14 cellular contexts compared by ENCODE assay signal in the genomic region with DNA sequence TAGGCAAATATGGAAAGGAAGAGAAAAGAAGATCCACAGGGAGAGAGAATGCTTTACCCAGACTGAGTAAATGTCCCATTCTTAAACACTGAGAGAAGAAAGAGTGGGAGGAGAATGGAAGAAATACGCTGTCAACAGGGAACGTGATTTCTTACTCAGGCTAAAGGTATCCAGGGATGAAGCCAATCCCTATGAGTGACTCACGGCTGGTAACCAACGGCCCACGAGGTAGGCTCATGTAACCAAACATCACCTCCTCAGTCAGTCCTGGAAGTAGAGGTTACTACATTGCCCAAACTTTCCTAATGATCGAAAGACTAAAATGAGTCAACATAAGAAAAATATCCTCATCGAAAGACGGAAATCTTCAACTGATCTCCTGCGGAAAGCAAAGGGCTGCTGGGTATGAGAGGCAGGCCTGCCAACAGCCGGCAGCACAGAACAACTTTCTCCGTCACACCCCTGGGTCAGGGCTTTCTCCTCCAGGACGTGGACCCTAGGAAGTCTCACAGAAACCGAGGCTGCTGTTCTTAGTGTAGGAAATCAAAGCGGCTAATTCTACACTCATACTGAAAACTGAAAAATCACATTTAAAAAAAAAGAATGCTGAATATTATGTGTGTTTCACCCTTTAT.
DNase-seq lines count a peak whose midpoint lies in the region; ATAC-seq, FAIRE-seq and TF ChIP-seq lines count a peak whose summit lies in the region.
"Had no signal": no experiment of that assay in that cellular context is flagged by ENCODE, and none has a peak within 500 bp of the region (broad histone marks: within the 10 kb centered on the region; RNA-seq: fewer than 3 reads in every experiment).

No MANE protein-coding gene starts in this region.

- DNase-seq in HFFc6 (peak; percentile 97), amniotic stem cell (lab: John Stamatoyannopoulos, UW) (peak; percentile 92), iris pigment epithelial cell (ENCODE audit: low read depth) (peak; percentile 100), NCI-H82 (lab: John Stamatoyannopoulos, UW) (no peak), NCI-H1092 treated with DMSO at 0.1 percent for 48 hours (lab: John Stamatoyannopoulos, UW) (no peak)
- DNase-seq: activated CD4-positive, alpha-beta T cell treated with anti-CD3 and anti-CD28 coated beads, Interleukin-2, amount 50 U/mL, for 1 hour; left colon; NCI-H2171 treated with DMSO at 0.1 percent for 48 hours; SJCRH30; thyroid gland had no signal

- H3K9me3 Mint-ChIP-seq in HFFc6 = no peaks in the 10 kb centered on the region
- H3K9me3 Mint-ChIP-seq: activated naive CD4-positive, alpha-beta T cell treated with anti-CD3 and anti-CD28 coated beads, Interleukin-2, amount 50 U/mL, for 72 hours had no signal

- ATAC-seq in HG02840 (IDR thresholded peaks at IDR 0.05; ENCODE audit: low FRiP score, unreplicated experiment) = no peak
- ATAC-seq in GM18520 (IDR thresholded peaks at IDR 0.05; ENCODE audit: unreplicated experiment) = no peak
- ATAC-seq: activated naive CD4-positive, alpha-beta T cell treated with anti-CD3 and anti-CD28 coated beads, Interleukin-2, amount 50 U/mL, for 72 hours; left colon had no signal

- H3K4me1 Mint-ChIP-seq in HFFc6 (ENCODE audit: low read depth) = peaks cover 19% of the 10 kb centered on the region

- FAIRE-seq in A204.1 (lab: Jason Lieb, UNC) = peak; percentile 95

- no peaks in the 10 kb centered on the region for H3K36me3 Mint-ChIP-seq in HFFc6 (ENCODE audit: low read depth)

- TF ChIP-seq CTCF in HFFc6 (IDR thresholded peaks at IDR 0.05) = no peak

- peak overlapping the region; percentile 72 for H3K4me3 Mint-ChIP-seq in HFFc6

- no peaks in the 10 kb centered on the region for H3K27me3 Mint-ChIP-seq in HFFc6 (ENCODE audit: insufficient read depth)

- H3K27ac Mint-ChIP-seq in HFFc6 = peak overlapping the region; percentile 97
- H3K27ac Mint-ChIP-seq: activated naive CD4-positive, alpha-beta T cell treated with anti-CD3 and anti-CD28 coated beads, Interleukin-2, amount 50 U/mL, for 72 hours had no signal

Comparison
In these comparisons a context has a peak if more than half of its experiments do, and no peak if none do; other contexts are left out.
1. DNase-seq: peak in HFFc6 (single experiment), amniotic stem cell (single experiment) and iris pigment epithelial cell (single experiment); none in NCI-H82 (single experiment) and NCI-H1092 treated with DMSO at 0.1 percent for 48 hours (single experiment).